In genomic region chr6:15879372-15880261, GRCh38 we compare ENCODE assay signal across 8 cellular contexts.
DNase-seq lines count a peak whose midpoint lies in the region; ATAC-seq and TF ChIP-seq lines count a peak whose summit lies in the region.

No MANE protein-coding gene starts in this region.

- no peaks in the 10 kb centered on the region for H3K79me2 ChIP-seq in PC-9 (ENCODE audit: low read depth)

- peaks cover 24% of the 10 kb centered on the region for H3K4me1 Mint-ChIP-seq in activated naive CD4-positive, alpha-beta T cell treated with anti-CD3 and anti-CD28 coated beads, Interleukin-2, amount 50 U/mL, for 24 hours

- H3K27me3 ChIP-seq in A673 (replicated peaks; ENCODE audit: insufficient read depth, low read depth, low read length, poor library complexity), result no peaks in the 10 kb centered on the region
- H3K27me3 ChIP-seq in lower lobe of right lung (ENCODE audit: low read depth), result no peaks in the 10 kb centered on the region
- H3K27me3 ChIP-seq in stomach, result no peaks in the 10 kb centered on the region
- peaks cover 33% of the 10 kb centered on the region for H3K27me3 ChIP-seq in PC-9 (ENCODE audit: insufficient read depth, low read depth)

- POLR2A ChIA-PET in A673 (lab: Charles Lee; ENCODE audit: low non-redundant PET) (interaction anchor here (0.6 to 0.8 kb wide), 2 partner anchors 22 to 252 kb away, joined by 11 to 19 read pairs; no protein-coding TSS in a partner anchor), PC-9 (lab: Charles Lee; ENCODE audit: unreplicated experiment) (no interaction called here)

- DNase-seq in A673 (ENCODE audit: low spot score) (peak; percentile 83), RPMI8226 (peak; percentile 97), lower lobe of right lung (peak; percentile 62), stomach (peak; percentile 39), PC-9 (no peak)

- H3K27ac ChIP-seq in A673 (ENCODE audit: low read depth, low read length, poor library complexity, severe bottlenecking) (no peak overlapping the region), lower lobe of right lung (no peak overlapping the region), stomach (peak overlapping the region in 2 of 5 donors; percentile 30 to 31), PC-9 (no peak overlapping the region)

- no peak for TF ChIP-seq EP300 in stomach (IDR thresholded peaks at IDR 0.05)

- TF ChIP-seq CTCF in A673 (conservative IDR thresholded peaks at IDR 0.05; ENCODE audit: low read depth, low read length) (no peak), lower lobe of right lung (IDR thresholded peaks at IDR 0.05) (no peak), stomach (IDR thresholded peaks at IDR 0.05) (no peak), PC-9 (conservative IDR thresholded peaks at IDR 0.05) (no peak)

- H3K4me2 ChIP-seq in PC-9, result no peak overlapping the region

- BruUV-seq in A673 (replicated peaks; lab: Mats Ljungman, UMichigan) (no TSS peak), PC-9 (replicated peaks; lab: Mats Ljungman, UMichigan) (no TSS peak)

- H3K36me3 ChIP-seq in A673 (ENCODE audit: insufficient read depth, low read length, poor library complexity, severe bottlenecking) (no peaks in the 10 kb centered on the region), lower lobe of right lung (no peaks in the 10 kb centered on the region), stomach (no peaks in the 10 kb centered on the region), PC-9 (ENCODE audit: low read depth) (no peaks in the 10 kb centered on the region)

- intact Hi-C loops in A673 (cut with micrococcal nuclease; ENCODE audit: unreplicated experiment) (no loop called here), lower lobe of right lung (cut with DNase I) (no loop called here), stomach (cut with DNase I; ENCODE audit: low total_unique reads) (no loop called here), PC-9 (cut with micrococcal nuclease; ENCODE audit: unreplicated experiment) (no loop called here)

- H3K27me3 Mint-ChIP-seq in activated naive CD4-positive, alpha-beta T cell treated with anti-CD3 and anti-CD28 coated beads, Interleukin-2, amount 50 U/mL, for 24 hours, result peaks cover 1% of the 10 kb centered on the region

- H3K36me3 Mint-ChIP-seq in activated naive CD4-positive, alpha-beta T cell treated with anti-CD3 and anti-CD28 coated beads, Interleukin-2, amount 50 U/mL, for 24 hours, result no peaks in the 10 kb centered on the region

- H3K4me1 ChIP-seq in A673 (ENCODE audit: insufficient read depth, low read length, poor library complexity, severe bottlenecking) (peaks cover 18% of the 10 kb centered on the region), lower lobe of right lung (peaks cover 27% of the 10 kb centered on the region), stomach (peaks cover 0 to 14% (median 6%) of the 10 kb centered on the region in 4 donors), PC-9 (replicated peaks; ENCODE audit: insufficient read depth) (no peaks in the 10 kb centered on the region)

- no peak overlapping the region for H3K27ac Mint-ChIP-seq in activated naive CD4-positive, alpha-beta T cell treated with anti-CD3 and anti-CD28 coated beads, Interleukin-2, amount 50 U/mL, for 24 hours

- no peak overlapping the region for H3K4me3 ChIP-seq in A673 (ENCODE audit: low read depth, low read length, poor library complexity, severe bottlenecking)
- H3K4me3 ChIP-seq in lower lobe of right lung, result no peak overlapping the region
- no peak overlapping the region for H3K4me3 ChIP-seq in stomach
- H3K4me3 ChIP-seq in PC-9, result no peak overlapping the region

- 17 to 36% (median 30%) methylated on average over 12 of the region's 12 CpGs for WGBS in stomach, 5 donors

- no peaks in the 10 kb centered on the region for H3K9me2 ChIP-seq in PC-9 (ENCODE audit: insufficient read depth)

- CTCF ChIA-PET in A673 (lab: Charles Lee), result interaction anchor here (0.6 kb wide), 2 partner anchors 326 to 1642 kb away, joined by 3 to 12 read pairs; no protein-coding TSS in a partner anchor
- CTCF ChIA-PET in PC-9 (lab: Charles Lee), result no interaction called here

- H4K20me1 ChIP-seq in PC-9 (ENCODE audit: insufficient read depth), result no peaks in the 10 kb centered on the region

- no peak overlapping the region for H2AFZ ChIP-seq in PC-9

- peak overlapping the region; percentile 30 for H3K4me3 Mint-ChIP-seq in activated naive CD4-positive, alpha-beta T cell treated with anti-CD3 and anti-CD28 coated beads, Interleukin-2, amount 50 U/mL, for 24 hours

- H3K9me3 Mint-ChIP-seq in activated naive CD4-positive, alpha-beta T cell treated with anti-CD3 and anti-CD28 coated beads, Interleukin-2, amount 50 U/mL, for 24 hours, result no peaks in the 10 kb centered on the region

- H3K9me3 ChIP-seq in A673 (ENCODE audit: low read depth, low read length, poor library complexity, severe bottlenecking), result no peaks in the 10 kb centered on the region
- no peaks in the 10 kb centered on the region for H3K9me3 ChIP-seq in lower lobe of right lung
- no peaks in the 10 kb centered on the region for H3K9me3 ChIP-seq in stomach
- H3K9me3 ChIP-seq in PC-9 (ENCODE audit: insufficient read depth, low read depth), result no peaks in the 10 kb centered on the region

- TF ChIP-seq POLR2A in stomach (IDR thresholded peaks at IDR 0.05), result no peak

- H3F3A ChIP-seq in PC-9 (ENCODE audit: insufficient read depth, low read depth), result no peaks in the 10 kb centered on the region

- ATAC-seq in GM19043 (IDR thresholded peaks at IDR 0.05; ENCODE audit: low read depth, unreplicated experiment) (peak; percentile 63), HG03354 (IDR thresholded peaks at IDR 0.05; ENCODE audit: poor library complexity, severe bottlenecking, unreplicated experiment) (peak; percentile 69), lower lobe of right lung (peak; percentile 50 to 57)

Comparison
In these comparisons a context has a peak if more than half of its experiments do, and no peak if none do; other contexts are left out.
1. DNase-seq: peak in A673 (single experiment), RPMI8226 (single experiment), lower lobe of right lung (single experiment) and stomach (single experiment); none in PC-9 (0 of 2).
2. Peak in every context shown above with its lines, with median percentiles within 50 percentile points of each other: ATAC-seq.